ENCODE assay signal across 10 cellular contexts in the genomic region with DNA sequence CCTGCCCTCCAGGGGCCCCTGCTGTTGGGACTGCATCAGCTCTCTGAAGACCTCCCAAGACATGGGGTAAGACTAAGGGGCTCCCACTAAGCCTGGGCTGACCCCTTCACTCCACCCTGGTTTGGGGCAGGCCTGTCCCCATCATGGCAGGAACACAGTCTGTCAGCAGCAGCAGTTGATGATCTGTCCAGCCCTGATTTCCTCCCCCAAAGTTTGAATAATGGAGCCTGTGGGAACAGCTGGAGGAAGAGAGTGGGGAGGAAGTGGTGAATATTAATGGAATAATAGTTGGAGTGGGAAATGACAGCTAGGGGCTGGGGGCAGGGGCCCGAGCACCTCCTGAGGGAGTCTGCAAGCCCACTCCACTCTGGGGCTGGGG. TPM values are rescaled to one million over a fixed set of nuclear protein-coding genes. Genes with fewer than 3 reads are reported as not detected.
DNase-seq lines count a peak whose midpoint lies in the region; ATAC-seq, FAIRE-seq and TF ChIP-seq lines count a peak whose summit lies in the region.
"Had no signal": no experiment of that assay in that cellular context is flagged by ENCODE, and none has a peak within 500 bp of the region (broad histone marks: within the 10 kb centered on the region; RNA-seq: fewer than 3 reads in every experiment).

No MANE protein-coding gene starts in this region.

- no peaks in the 10 kb centered on the region for H3K9me3 ChIP-seq in effector memory CD4-positive, alpha-beta T cell (ENCODE audit: control insufficient read depth, low read length)

- H3K36me3 ChIP-seq in effector memory CD4-positive, alpha-beta T cell (ENCODE audit: control insufficient read depth, insufficient read depth, low read length), result peaks cover 25% of the 10 kb centered on the region

- H3K4me3 Mint-ChIP-seq in stimulated activated naive CD8-positive, alpha-beta T cell treated with anti-CD3 and anti-CD28 coated beads, Interleukin-15, Interleukin-2, amounts not matched to agents 100 ng/mL and 50 ng/mL, for 24 hours, result no peak overlapping the region
- peak overlapping the region; percentile 11 to 99 (median 53) for H3K4me3 Mint-ChIP-seq in naive thymus-derived CD8-positive, alpha-beta T cell

- peaks cover 20% of the 10 kb centered on the region for H3K36me3 Mint-ChIP-seq in stimulated activated naive CD8-positive, alpha-beta T cell treated with anti-CD3 and anti-CD28 coated beads, Interleukin-15, Interleukin-2, amounts not matched to agents 100 ng/mL and 50 ng/mL, for 24 hours (ENCODE audit: low read depth)
- H3K36me3 Mint-ChIP-seq in naive thymus-derived CD8-positive, alpha-beta T cell, result peaks cover 0 to 28% (median 3%) of the 10 kb centered on the region in 3 donors

- no peaks in the 10 kb centered on the region for H3K9me3 Mint-ChIP-seq in stimulated activated naive CD8-positive, alpha-beta T cell treated with anti-CD3 and anti-CD28 coated beads, Interleukin-15, Interleukin-2, amounts not matched to agents 100 ng/mL and 50 ng/mL, for 24 hours
- no peaks in the 10 kb centered on the region for H3K9me3 Mint-ChIP-seq in naive thymus-derived CD8-positive, alpha-beta T cell

- no peak for ATAC-seq in stimulated activated naive CD8-positive, alpha-beta T cell treated with anti-CD3 and anti-CD28 coated beads, Interleukin-15, Interleukin-2, amounts not matched to agents 100 U/mL and 50 U/mL, for 24 hours
- no peak for ATAC-seq in naive thymus-derived CD8-positive, alpha-beta T cell
- no peak for ATAC-seq in GM19324 (IDR thresholded peaks at IDR 0.05; ENCODE audit: low FRiP score, unreplicated experiment)

- peak overlapping the region; percentile 55 for H3K4me3 ChIP-seq in effector memory CD4-positive, alpha-beta T cell (ENCODE audit: insufficient read depth, low read depth, low read length, poor library complexity, severe bottlenecking)

- H3K27me3 Mint-ChIP-seq in stimulated activated naive CD8-positive, alpha-beta T cell treated with anti-CD3 and anti-CD28 coated beads, Interleukin-15, Interleukin-2, amounts not matched to agents 100 ng/mL and 50 ng/mL, for 24 hours, result no peaks in the 10 kb centered on the region
- no peaks in the 10 kb centered on the region for H3K27me3 Mint-ChIP-seq in naive thymus-derived CD8-positive, alpha-beta T cell

- H3K27me3 ChIP-seq in effector memory CD4-positive, alpha-beta T cell (replicated peaks; ENCODE audit: control insufficient read depth, insufficient read depth, low read length, poor library complexity, severe bottlenecking), result no peaks in the 10 kb centered on the region

- DNase-seq in stimulated activated naive CD8-positive, alpha-beta T cell treated with anti-CD3 and anti-CD28 coated beads, Interleukin-15, Interleukin-2, amounts not matched to agents 100 U/mL and 50 U/mL, for 24 hours, result no peak
- DNase-seq in effector memory CD4-positive, alpha-beta T cell, result no peak
- DNase-seq in naive thymus-derived CD8-positive, alpha-beta T cell, result no peak
- no peak for DNase-seq in posterior cingulate gyrus
- DNase-seq in frontal cortex (ENCODE audit: low spot score in 2 of 2), result no peak
- no peak for DNase-seq in GM12891 (ENCODE audit: insufficient read length, low spot score)
- DNase-seq: NK-92 treated with Interleukin-12 subunit alpha and Interleukin-12 subunit beta, amount 100 ng/mL, for 24 hours; stimulated activated CD4-positive, alpha-beta T cell treated with anti-CD3 and anti-CD28 coated beads, Interleukin-1b, Interleukin-23, amount 100 ng/mL, for 48 hours had no signal

- H3K27ac Mint-ChIP-seq in stimulated activated naive CD8-positive, alpha-beta T cell treated with anti-CD3 and anti-CD28 coated beads, Interleukin-15, Interleukin-2, amounts not matched to agents 100 ng/mL and 50 ng/mL, for 24 hours, result peak overlapping the region; percentile 65
- H3K27ac Mint-ChIP-seq in naive thymus-derived CD8-positive, alpha-beta T cell, result peak overlapping the region in 8 of 10 donors; percentile 29 to 98 (median 72)

- intact Hi-C loops in posterior cingulate gyrus (cut with DNase I), result no loop called here

- peak overlapping the region; percentile 60 for H3K27ac ChIP-seq in effector memory CD4-positive, alpha-beta T cell (ENCODE audit: insufficient read depth, low read length, poor library complexity, severe bottlenecking)

- no peak for TF ChIP-seq POLR2A in GM12891 (IDR thresholded peaks at IDR 0.05; ENCODE audit: low read depth, low read length)

- peaks cover 23% of the 10 kb centered on the region for H3K4me1 ChIP-seq in effector memory CD4-positive, alpha-beta T cell (ENCODE audit: control insufficient read depth, insufficient read depth, low read length, poor library complexity, severe bottlenecking)

- FAIRE-seq in frontal cortex (lab: Jason Lieb, UNC) (no peak), GM12891 (lab: Jason Lieb, UNC) (no peak)

- peaks cover 18% of the 10 kb centered on the region for H3K4me1 Mint-ChIP-seq in stimulated activated naive CD8-positive, alpha-beta T cell treated with anti-CD3 and anti-CD28 coated beads, Interleukin-15, Interleukin-2, amounts not matched to agents 100 ng/mL and 50 ng/mL, for 24 hours (ENCODE audit: low read depth)
- H3K4me1 Mint-ChIP-seq in naive thymus-derived CD8-positive, alpha-beta T cell, result peaks cover 16 to 36% (median 31%) of the 10 kb centered on the region in 4 donors

- POLR2A ChIA-PET in naive thymus-derived CD8-positive, alpha-beta T cell (lab: Charles Lee), result interaction anchor here (0.7 to 1.1 kb wide), 5 partner anchors 11 to 166 kb away, joined by 3 read pairs; a partner anchor contains a TSS

TF ChIP-seq in GM12891, 5 proteins besides CTCF, POLR2A, EP300 and RAD21:
- TF ChIP-seq SPI1 (IDR thresholded peaks at IDR 0.05; ENCODE audit: low read depth, low read length) (no peak), POU2F2 (IDR thresholded peaks at IDR 0.05; ENCODE audit: low read depth, low read length) (no peak), PAX5 (IDR thresholded peaks at IDR 0.05; ENCODE audit: insufficient read depth, low read length, severe bottlenecking) (no peak), TAF1 (IDR thresholded peaks at IDR 0.05; ENCODE audit: low read depth, low read length) (no peak), POLR2AphosphoS5 (IDR thresholded peaks at IDR 0.05; ENCODE audit: low read depth, low read length) (no peak)

RNA-seq across cellular contexts. Expression of a gene that starts 1.3 kb away (rescaled TPM):
- under 1 TPM; 0.39 to 0.41 TPM for total RNA-seq in naive thymus-derived CD8-positive, alpha-beta T cell
- 1 to 10 TPM in 1 of 3 donors, under 1 TPM in 2; 0.33 to 1.1 (median 0.89) TPM for polyA plus RNA-seq in naive thymus-derived CD8-positive, alpha-beta T cell
- 2.0 TPM for total RNA-seq in frontal cortex
- polyA plus RNA-seq in GM12891 (2012; ENCODE audit: low read depth, missing spikeins), result 0.15 TPM

RNA-seq across cellular contexts. Expression of a gene that starts 11.2 kb away (rescaled TPM):
- total RNA-seq in naive thymus-derived CD8-positive, alpha-beta T cell, result 10 to 100 TPM; 26.2 to 28.7 TPM
- polyA plus RNA-seq in naive thymus-derived CD8-positive, alpha-beta T cell, result 10 to 100 TPM; 50.6 to 53.7 (median 52.4) TPM
- total RNA-seq in frontal cortex, result 15.5 TPM
- polyA plus RNA-seq in GM12891 (2012; ENCODE audit: low read depth, missing spikeins), result 30.1 TPM

RNA-seq across cellular contexts. Expression of a gene that starts 14.5 kb away (rescaled TPM):
- not detected for total RNA-seq in naive thymus-derived CD8-positive, alpha-beta T cell
- not detected for polyA plus RNA-seq in naive thymus-derived CD8-positive, alpha-beta T cell
- total RNA-seq in frontal cortex, result not detected
- not detected for polyA plus RNA-seq in GM12891 (2012; ENCODE audit: low read depth, missing spikeins)

RNA-seq across cellular contexts. Expression of a gene that starts 30.9 kb away (rescaled TPM):
- total RNA-seq in naive thymus-derived CD8-positive, alpha-beta T cell, result 10 to 100 TPM; 15.9 to 18.7 TPM
- 10 to 100 TPM; 51.8 to 67.3 (median 53.8) TPM for polyA plus RNA-seq in naive thymus-derived CD8-positive, alpha-beta T cell
- total RNA-seq in frontal cortex, result 28.1 TPM
- 84.2 TPM for polyA plus RNA-seq in GM12891 (2012; ENCODE audit: low read depth, missing spikeins)

RNA-seq across cellular contexts. Expression of a gene that starts 31.3 kb away (rescaled TPM):
- total RNA-seq in naive thymus-derived CD8-positive, alpha-beta T cell, result 10 to 100 TPM; 18.3 to 22.9 TPM
- polyA plus RNA-seq in naive thymus-derived CD8-positive, alpha-beta T cell, result 10 to 100 TPM; 69.0 to 88.0 (median 84.8) TPM
- total RNA-seq in frontal cortex, result 14.7 TPM
- 95.3 TPM for polyA plus RNA-seq in GM12891 (2012; ENCODE audit: low read depth, missing spikeins)
